Comparison of ENCODE assay signal across 8 cellular contexts in the genomic region with DNA sequence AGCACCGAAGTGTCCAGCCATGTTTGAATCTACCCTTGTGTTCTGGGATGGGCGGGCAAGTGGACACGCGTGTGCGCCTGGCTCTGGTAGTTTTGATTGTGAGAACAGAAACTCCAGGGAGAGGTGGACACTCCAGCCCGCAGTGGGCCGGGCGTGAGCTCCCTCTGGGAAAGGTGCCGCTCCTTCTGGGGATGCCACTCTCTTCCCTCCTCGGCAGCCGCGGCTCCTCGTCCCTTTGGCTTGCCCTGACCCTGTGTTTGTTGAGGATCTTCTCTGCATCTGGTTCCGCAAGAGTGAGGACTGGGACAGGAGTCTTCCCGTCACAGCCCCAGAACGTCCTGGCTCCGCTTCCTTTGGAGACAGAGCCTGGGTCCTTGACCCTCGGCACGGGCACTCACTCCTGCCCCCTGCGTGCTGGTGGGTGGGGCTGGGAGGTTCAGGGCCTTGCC. TPM values are rescaled to one million over a fixed set of nuclear protein-coding genes. Genes with fewer than 3 reads are reported as not detected.
DNase-seq lines count a peak whose midpoint lies in the region; ATAC-seq, FAIRE-seq and TF ChIP-seq lines count a peak whose summit lies in the region.

No MANE protein-coding gene starts in this region.

- H3K36me3 ChIP-seq in BE2C (no peaks in the 10 kb centered on the region), duodenal mucosa (ENCODE audit: control insufficient read depth in 1 of 2, insufficient read depth in 2 of 2, low read length in 2 of 2) (peaks cover 0 to 17% of the 10 kb centered on the region in 2 donors)

- H3K4me3 Mint-ChIP-seq in natural killer cell, result peak overlapping the region; percentile 87

- H3K9me3 Mint-ChIP-seq in natural killer cell, result no peaks in the 10 kb centered on the region

- peak overlapping the region; percentile 84 to 99 for H3K27ac Mint-ChIP-seq in natural killer cell

- no peaks in the 10 kb centered on the region for H3K27me3 Mint-ChIP-seq in natural killer cell (ENCODE audit: low read depth in 2 of 2)

- H3K4me1 ChIP-seq in BE2C, result no peaks in the 10 kb centered on the region; the same call in 1 of the 2 replicates
- peaks cover 30% of the 10 kb centered on the region in 2 donors for H3K4me1 ChIP-seq in duodenal mucosa (ENCODE audit: control insufficient read depth in 1 of 2, insufficient read depth in 2 of 2, low read length in 2 of 2)

- peak overlapping the region; percentile 73 for H3K4me3 ChIP-seq in BE2C (ENCODE audit: low read depth, low read length)
- peak overlapping the region; percentile 68 for H3K4me3 ChIP-seq in LNCaP clone FGC (ENCODE audit: low read depth, low read length)
- peak overlapping the region; percentile 78 to 88 for H3K4me3 ChIP-seq in duodenal mucosa (ENCODE audit: low read depth in 1 of 2, low read length in 2 of 2)

- intact Hi-C loops in natural killer cell (cut with micrococcal nuclease), result loop anchor here (5.0 kb wide), 1 partner anchor 614 kb away; a partner anchor contains a TSS

- DNase-seq in BE2C (no peak), LNCaP clone FGC (ENCODE audit: low read depth) (no peak), natural killer cell (no peak), GM19239 (ENCODE audit: insufficient read length, low spot score) (no peak), D721Med (ENCODE audit: insufficient read length, low spot score) (no peak), GM19240 (ENCODE audit: insufficient read length, low spot score) (no peak)

- H3K4me1 Mint-ChIP-seq in natural killer cell, result peaks cover 62 to 68% of the 10 kb centered on the region in 2 donors

- TF ChIP-seq CTCF in BE2C (IDR thresholded peaks at IDR 0.05; ENCODE audit: low read depth, low read length) (no peak), LNCaP clone FGC (IDR thresholded peaks at IDR 0.05; ENCODE audit: control insufficient read depth, extremely low read depth, insufficient read depth) (no peak), natural killer cell (IDR thresholded peaks at IDR 0.05) (no peak), D721Med (IDR thresholded peaks at IDR 0.05; ENCODE audit: insufficient read depth, missing control alignments) (no peak)

- H3K9me3 ChIP-seq in BE2C, result no peaks in the 10 kb centered on the region
- no peaks in the 10 kb centered on the region for H3K9me3 ChIP-seq in duodenal mucosa (ENCODE audit: control insufficient read depth in 1 of 2, low read length in 2 of 2)

- FAIRE-seq in GM19239 (lab: Jason Lieb, UNC) (no peak), D721Med (lab: Jason Lieb, UNC) (no peak)

- H3K9ac ChIP-seq in duodenal mucosa (ENCODE audit: low read depth in 1 of 2, low read length in 2 of 2), result peak overlapping the region; percentile 54 to 67

- no peaks in the 10 kb centered on the region for H3K36me3 Mint-ChIP-seq in natural killer cell

- ATAC-seq in natural killer cell, result no peak
- ATAC-seq in GM21723 (IDR thresholded peaks at IDR 0.05; ENCODE audit: unreplicated experiment), result no peak

- no peak overlapping the region for H3K27ac ChIP-seq in duodenal mucosa (ENCODE audit: low read depth, low read length)

- H3K27me3 ChIP-seq in BE2C (no peaks in the 10 kb centered on the region), duodenal mucosa (ENCODE audit: control insufficient read depth in 1 of 2, insufficient read depth in 2 of 2, low read length in 2 of 2) (no peaks in the 10 kb centered on the region)

RNA-seq across cellular contexts. Expression of a gene that starts 1.3 kb away (rescaled TPM):
- 18.1 TPM for polyA plus RNA-seq in BE2C (2012; ENCODE audit: insufficient read depth, insufficient read length, low read depth)
- 10 to 100 TPM; 66.9 to 89.4 (median 77.1) TPM for total RNA-seq in natural killer cell
